In the genomic region with DNA sequence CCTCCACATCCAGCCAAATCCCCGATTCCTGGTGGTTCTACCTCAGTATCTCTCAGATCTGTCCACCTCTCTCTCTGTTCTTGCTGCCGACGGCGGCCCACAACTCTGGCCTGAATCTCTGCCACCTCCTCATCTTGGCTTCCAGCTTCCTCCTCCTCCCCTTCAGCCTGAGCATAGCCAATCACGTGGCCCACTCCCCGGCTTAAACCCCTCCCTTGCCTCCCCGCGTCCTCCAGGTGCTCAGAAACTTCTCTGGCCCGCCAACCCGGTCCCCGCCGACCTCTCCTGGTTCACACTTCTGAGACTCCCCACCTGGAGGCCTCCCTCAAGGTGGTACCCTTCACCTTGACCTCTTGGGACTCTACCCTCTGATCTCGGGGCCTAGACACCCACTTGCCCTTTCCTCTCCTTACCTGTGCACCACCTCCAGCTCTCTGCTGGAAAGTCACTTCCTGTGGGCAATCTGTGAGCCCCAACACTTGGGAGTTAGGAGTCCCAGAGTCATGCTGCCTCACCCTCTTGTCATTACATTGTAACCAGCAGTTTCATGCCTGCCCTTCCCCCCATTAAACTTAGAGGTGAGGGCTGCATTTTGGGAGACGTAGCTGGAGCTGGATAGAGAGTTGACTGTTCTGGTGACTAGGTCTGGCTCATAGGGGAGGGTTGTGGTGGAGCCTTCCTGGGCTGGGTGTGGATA, we compare ENCODE assay signal across 8 cellular contexts. TPM values are rescaled to one million over a fixed set of nuclear protein-coding genes. Genes with fewer than 3 reads are reported as not detected.
DNase-seq lines count a peak whose midpoint lies in the region; ATAC-seq and TF ChIP-seq lines count a peak whose summit lies in the region.

No MANE protein-coding gene starts in this region.

- CTCF ChIA-PET in activated B cell treated with CpG ODN at 0.5 μM for 24 hours (lab: Charles Lee): interaction anchor here (0.7 to 1.6 kb wide), 3 partner anchors 17 to 384 kb away, joined by 3 to 6 read pairs (median 3); a partner anchor contains a TSS

- peaks cover 30% of the 10 kb centered on the region for H3K36me3 Mint-ChIP-seq in activated B cell treated with CpG ODN at 0.5 μM for 24 hours (ENCODE audit: low read depth)

- H3K27me3 Mint-ChIP-seq in activated B cell treated with CpG ODN at 0.5 μM for 24 hours: no peaks in the 10 kb centered on the region

- peak overlapping the region; percentile 100 for H3K4me3 Mint-ChIP-seq in activated B cell treated with CpG ODN at 0.5 μM for 24 hours

- no peak for TF ChIP-seq CTCF in activated B cell treated with CpG ODN at 0.5 μM for 24 hours (IDR thresholded peaks at IDR 0.05)

- intact Hi-C loops in activated B cell treated with CpG ODN at 0.5 μM for 24 hours (cut with micrococcal nuclease): loop anchor here (1.0 to 10.0 kb wide), 5 partner anchors 18 to 360 kb away; a partner anchor contains a TSS

- POLR2A ChIA-PET in activated B cell treated with CpG ODN at 0.5 μM for 24 hours (lab: Charles Lee): interaction anchor here (0.5 to 4.6 kb wide), 30 partner anchors 9 to 1308 kb away, joined by 3 to 61 read pairs (median 5); a partner anchor contains a TSS

- H3K9me3 Mint-ChIP-seq in activated B cell treated with CpG ODN at 0.5 μM for 24 hours: no peaks in the 10 kb centered on the region

- DNase-seq in COLO668 (lab: John Stamatoyannopoulos, UW; ENCODE audit: unreplicated experiment): peak; percentile 84
- DNase-seq in NCI-H1417 (lab: John Stamatoyannopoulos, UW): peak in 2 of 3 experiments; percentile 77 to 78
- peak; percentile 63 for DNase-seq in activated B cell treated with CpG ODN at 0.5 μM for 24 hours
- peak; percentile 72 for DNase-seq in central memory CD4-positive, alpha-beta T cell
- peak; percentile 75 for DNase-seq in kidney glomerular epithelial cell (lab: John Stamatoyannopoulos, UW)
- DNase-seq in stimulated activated CD4-positive, alpha-beta T cell treated with anti-CD3 and anti-CD28 coated beads, Interleukin-2, amount 100 ng/mL, for 24 hours: peak; percentile 80 to 82
- DNase-seq in NCI-H2171 (lab: John Stamatoyannopoulos, UW): no peak

- peak; percentile 33 for ATAC-seq in GM21619 (IDR thresholded peaks at IDR 0.05; ENCODE audit: unreplicated experiment)
- peak; percentile 47 for ATAC-seq in activated B cell treated with CpG ODN at 0.5 μM for 24 hours (ENCODE audit: low read depth)

- H3K4me1 Mint-ChIP-seq in activated B cell treated with CpG ODN at 0.5 μM for 24 hours: peaks cover 57% of the 10 kb centered on the region

- H3K27ac Mint-ChIP-seq in activated B cell treated with CpG ODN at 0.5 μM for 24 hours: peak overlapping the region; percentile 99

RNA-seq across cellular contexts. Expression of a gene that starts 4.5 kb away (rescaled TPM):
- total RNA-seq in activated B cell treated with CpG ODN at 0.5 μM for 24 hours: 762 and 801 TPM in 2 replicates

RNA-seq across cellular contexts. Expression of a gene that starts 17.8 kb away (rescaled TPM):
- 16.9 and 17.4 TPM in 2 replicates for total RNA-seq in activated B cell treated with CpG ODN at 0.5 μM for 24 hours

RNA-seq across cellular contexts. Expression of a gene that starts 27.8 kb away (rescaled TPM):
- total RNA-seq in activated B cell treated with CpG ODN at 0.5 μM for 24 hours: 58.0 and 60.2 TPM in 2 replicates

RNA-seq across cellular contexts. Expression of a gene that starts 39.5 kb away (rescaled TPM):
- 40.0 and 40.7 TPM in 2 replicates for total RNA-seq in activated B cell treated with CpG ODN at 0.5 μM for 24 hours
